ENCODE assay signal across 12 cellular contexts in genomic region chr21:44052071-44052829, GRCh38. TPM values are rescaled to one million over a fixed set of nuclear protein-coding genes. Genes with fewer than 3 reads are reported as not detected.
DNase-seq lines count a peak whose midpoint lies in the region; ATAC-seq, FAIRE-seq and TF ChIP-seq lines count a peak whose summit lies in the region.
"Had no signal": no experiment of that assay in that cellular context is flagged by ENCODE, and none has a peak within 500 bp of the region (broad histone marks: within the 10 kb centered on the region; RNA-seq: fewer than 3 reads in every experiment).

No MANE protein-coding gene starts in this region.

- DNase-seq in DMS153 treated with DMSO at 0.1 percent for 48 hours (lab: John Stamatoyannopoulos, UW; ENCODE audit: unreplicated experiment), result peak; percentile 8
- peak; percentile 13 for DNase-seq in fibroblast of villous mesenchyme (ENCODE audit: low read depth)
- DNase-seq in pancreas, result peak in 1 of 6 donors; percentile 6
- no peak for DNase-seq in WERI-Rb-1
- DNase-seq in hippocampal formation (lab: John Stamatoyannopoulos, UW), result no peak
- DNase-seq in NCI-H1105 (lab: John Stamatoyannopoulos, UW), result no peak
- DNase-seq: activated CD8-positive, alpha-beta memory T cell treated with anti-CD3 and anti-CD28 coated beads for 24 hours; Karpas-422; stimulated activated CD4-positive, alpha-beta T cell treated with anti-CD3 and anti-CD28 coated beads, Interleukin-1b, Interleukin-23, amount 100 ng/mL, for 48 hours had no signal

- H3K36me3 ChIP-seq in OCI-LY1 (ENCODE audit: insufficient read depth, low read length), result peaks cover 53% of the 10 kb centered on the region
- H3K36me3 ChIP-seq in pancreas, result peaks cover 0 to 7% (median 0%) of the 10 kb centered on the region in 3 donors
- peaks cover 50% of the 10 kb centered on the region for H3K36me3 ChIP-seq in WERI-Rb-1

- no peaks in the 10 kb centered on the region for H3K9me2 ChIP-seq in OCI-LY1 (ENCODE audit: low read depth, low read length)

- H4K20me1 ChIP-seq in OCI-LY1 (ENCODE audit: insufficient read depth, low read length), result no peaks in the 10 kb centered on the region

- H2AFZ ChIP-seq in OCI-LY1 (ENCODE audit: low read length), result no peak overlapping the region

- H3K9me3 ChIP-seq in OCI-LY1 (ENCODE audit: low read length) (no peaks in the 10 kb centered on the region), pancreas (no peaks in the 10 kb centered on the region), WERI-Rb-1 (ENCODE audit: severe bottlenecking) (no peaks in the 10 kb centered on the region)

- TF ChIP-seq CTCF in OCI-LY1 (IDR thresholded peaks at IDR 0.05; ENCODE audit: low read length) (no peak), fibroblast of villous mesenchyme (IDR thresholded peaks at IDR 0.05; ENCODE audit: insufficient read depth, low read depth, low read length) (no peak), pancreas (IDR thresholded peaks at IDR 0.05) (no peak), WERI-Rb-1 (IDR thresholded peaks at IDR 0.05; ENCODE audit: low read depth, low read length) (no peak)

- H3K4me1 ChIP-seq in OCI-LY1 (ENCODE audit: insufficient read depth, low read length, severe bottlenecking), result peaks cover 21% of the 10 kb centered on the region
- H3K4me1 ChIP-seq in pancreas, result peaks cover 0 to 12% (median 10%) of the 10 kb centered on the region in 3 donors

- WGBS in pancreas, 2 donors, result 52 to 57% methylated on average over 14 of the region's 14 CpGs

- ATAC-seq in pancreas (peak; percentile 49 to 79 (median 73)), GM19452 (IDR thresholded peaks at IDR 0.05; ENCODE audit: unreplicated experiment) (no peak)

- FAIRE-seq in pancreas (lab: Jason Lieb, UNC), result no peak
- FAIRE-seq: colon had no signal

- H3K9ac ChIP-seq in OCI-LY1 (ENCODE audit: low read length), result no peak overlapping the region

- intact Hi-C loops in pancreas (cut with DNase I), result no loop called here

- H3F3A ChIP-seq in OCI-LY1 (ENCODE audit: insufficient read depth, low read length), result no peaks in the 10 kb centered on the region

- no peaks in the 10 kb centered on the region for H3K79me2 ChIP-seq in OCI-LY1 (ENCODE audit: insufficient read depth, low read length)

- H3K27ac ChIP-seq in OCI-LY1 (ENCODE audit: low read depth, low read length, poor library complexity, severe bottlenecking) (peak overlapping the region; percentile 45), pancreas (peak overlapping the region; percentile 33 to 77 (median 61)), WERI-Rb-1 (no peak overlapping the region)

- H3K4me3 ChIP-seq in OCI-LY1 (ENCODE audit: low read depth, low read length, poor library complexity, severe bottlenecking) (no peak overlapping the region), fibroblast of villous mesenchyme (ENCODE audit: low read depth, low read length) (no peak overlapping the region), pancreas (no peak overlapping the region), WERI-Rb-1 (ENCODE audit: low read depth, low read length) (no peak overlapping the region)

- H3K4me2 ChIP-seq in OCI-LY1 (ENCODE audit: low read length), result no peak overlapping the region; the same call in 1 of the 2 replicates

- no peaks in the 10 kb centered on the region for H3K27me3 ChIP-seq in OCI-LY1 (ENCODE audit: insufficient read depth, low read length)
- no peaks in the 10 kb centered on the region for H3K27me3 ChIP-seq in pancreas
- no peaks in the 10 kb centered on the region for H3K27me3 ChIP-seq in WERI-Rb-1 (ENCODE audit: insufficient read depth, low read depth, severe bottlenecking)

RNA-seq across cellular contexts. Expression of gene TRAPPC10, which starts 40.1 kb away (rescaled TPM):
- 27.1 and 28.5 TPM in 2 replicates for total RNA-seq in fibroblast of villous mesenchyme
- 10 to 100 TPM in 5 of 6 donors, 1 to 10 TPM in 1; 8.9 to 19.1 (median 12.3) TPM for total RNA-seq in pancreas
- polyA plus RNA-seq in pancreas, result 1 to 10 TPM; 7.2 to 7.8 TPM

RNA-seq across cellular contexts. Expression of gene PWP2, which starts 54.9 kb away (rescaled TPM):
- total RNA-seq in fibroblast of villous mesenchyme, result 13.5 and 31.5 TPM in 2 replicates
- 1 to 10 TPM in 5 of 6 donors, under 1 TPM in 1; 0.87 to 5.8 (median 2.2) TPM for total RNA-seq in pancreas
- polyA plus RNA-seq in pancreas, result 10 to 100 TPM in 1 of 2 donors, 1 to 10 TPM in 1; 5.6 to 10.5 TPM

Comparison
In these comparisons a context has a peak if more than half of its experiments do, and no peak if none do; other contexts are left out.
1. DNase-seq: peak in DMS153 treated with DMSO at 0.1 percent for 48 hours (single experiment) and fibroblast of villous mesenchyme (single experiment); none in WERI-Rb-1 (single experiment), hippocampal formation (0 of 2) and NCI-H1105 (single experiment).